In genomic region chr15:26711445-26711844, GRCh38 we compare ENCODE assay signal across 27 cellular contexts.
"Had no signal": no experiment of that assay in that cellular context is flagged by ENCODE, and none has a peak within 500 bp of the region (broad histone marks: within the 10 kb centered on the region; RNA-seq: fewer than 3 reads in every experiment).

No MANE protein-coding gene starts in this region.

- H3K4me3 ChIP-seq: esophagus squamous epithelium, left lung, lung, pancreas, prostate gland, sigmoid colon, vagina had no signal

- H3K4me1 ChIP-seq: esophagus squamous epithelium, left lung, pancreas, prostate gland, sigmoid colon, vagina had no signal

- H3K27me3 ChIP-seq: esophagus squamous epithelium, left lung, pancreas, sigmoid colon, vagina had no signal

- H3K36me3 ChIP-seq: esophagus squamous epithelium, left lung, pancreas, prostate gland, sigmoid colon, vagina had no signal

- H3K9me3 ChIP-seq: pancreas, prostate gland, vagina had no signal

- DNase-seq: activated CD4-positive, alpha-beta T cell treated with anti-CD3 and anti-CD28 coated beads for 4 hours; activated CD4-positive, alpha-beta T cell treated with anti-CD3 and anti-CD28 coated beads, Interleukin-2, amount 50 U/mL, for 48 hours; activated CD8-positive, alpha-beta memory T cell treated with anti-CD3 and anti-CD28 coated beads for 24 hours; activated effector memory CD4-positive, alpha-beta T cell treated with Interleukin-2 at 50 U/mL for 16 hours; activated naive CD4-positive, alpha-beta T cell treated with Interleukin-2 at 50 U/mL for 16 hours; anterior cingulate cortex; dermis blood vessel endothelial cell; effector CD4-positive, alpha-beta T cell; esophagus squamous epithelium; left lung; nucleus accumbens; pancreas; sigmoid colon; small intestine; stimulated activated CD4-positive, alpha-beta T cell treated with anti-CD3 and anti-CD28 coated beads, Interleukin-4, amount 100 ng/mL, for 4 hours; stimulated activated CD8-positive, alpha-beta memory T cell treated with anti-CD3 and anti-CD28 coated beads, Interleukin-4, amount 100 ng/mL, for 48 hours; stimulated activated naive CD8-positive, alpha-beta T cell treated with anti-CD3 and anti-CD28 coated beads, Interleukin-15, amount 100 ng/mL, for 72 hours; substantia nigra; T-helper 1 cell had no signal

- FAIRE-seq: bronchial epithelial cell, endometrium, frontal cortex, islet of Langerhans, pancreas, small intestine had no signal

- H3K27ac ChIP-seq: epithelial cell of prostate, esophagus squamous epithelium, left lung, pancreas, prostate gland, sigmoid colon, vagina had no signal
